In the genomic region with DNA sequence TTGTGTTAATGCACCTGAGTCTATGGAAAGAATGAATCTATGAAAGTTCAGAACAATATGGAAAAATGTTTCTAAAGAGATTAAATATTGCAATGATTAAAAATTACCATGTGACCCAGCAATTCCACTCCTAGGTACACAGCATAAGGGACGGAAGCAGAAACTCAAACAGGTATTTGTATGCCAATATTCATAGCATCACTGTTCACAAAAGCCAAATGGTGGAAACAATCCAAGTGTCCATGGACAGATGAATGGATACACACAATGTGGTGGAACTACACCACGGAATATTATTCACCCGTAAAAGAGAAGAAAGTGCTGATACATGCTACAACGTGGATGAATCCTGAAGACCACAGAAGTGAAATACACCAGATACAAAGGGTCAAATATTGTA, we compare ENCODE assay signal across 18 cellular contexts. TPM values are rescaled to one million over a fixed set of nuclear protein-coding genes. Genes with fewer than 3 reads are reported as not detected.
A peak's percentile ranks its signal among the peaks of the same experiment; 100 is the strongest.
DNase-seq lines count a peak whose midpoint lies in the region; ATAC-seq, FAIRE-seq and TF ChIP-seq lines count a peak whose summit lies in the region.
"Had no signal": no experiment of that assay in that cellular context is flagged by ENCODE, and none has a peak within 500 bp of the region (broad histone marks: within the 10 kb centered on the region; RNA-seq: fewer than 3 reads in every experiment).

No MANE protein-coding gene starts in this region.

- H3K9ac ChIP-seq in mesenchymal stem cell (ENCODE audit: low read length): peak overlapping the region; percentile 80
- H3K9ac ChIP-seq: BLaER1 had no signal

- no peaks in the 10 kb centered on the region for H3K27me3 ChIP-seq in left ventricle myocardium inferior (ENCODE audit: low read depth)
- no peaks in the 10 kb centered on the region for H3K27me3 ChIP-seq in mesenchymal stem cell (ENCODE audit: control insufficient read depth in 1 of 2, insufficient read depth in 1 of 2, low read length in 2 of 2)
- no peaks in the 10 kb centered on the region for H3K27me3 ChIP-seq in suprapubic skin
- no peaks in the 10 kb centered on the region for H3K27me3 ChIP-seq in H7 (ENCODE audit: control insufficient read depth, insufficient read depth, low read length)
- H3K27me3 ChIP-seq: BLaER1 had no signal

- no peak overlapping the region for H4K8ac ChIP-seq in mesenchymal stem cell (ENCODE audit: low read length)

- ATAC-seq in left cardiac atrium: no peak
- ATAC-seq: A549, HCT116, HepG2 had no signal

- no peak overlapping the region for H3K4me3 ChIP-seq in left ventricle myocardium inferior
- no peak overlapping the region for H3K4me3 ChIP-seq in mesenchymal stem cell (ENCODE audit: insufficient read depth in 1 of 2, low read depth in 1 of 2, low read length in 2 of 2)
- H3K4me3 ChIP-seq in suprapubic skin: no peak overlapping the region
- no peak overlapping the region for H3K4me3 ChIP-seq in H7 (ENCODE audit: insufficient read depth, low read depth, low read length)
- H3K4me3 ChIP-seq: A549, BLaER1 had no signal

- H3K4me1 ChIP-seq in left ventricle myocardium inferior (peaks cover 23% of the 10 kb centered on the region), mesenchymal stem cell (ENCODE audit: control insufficient read depth, insufficient read depth, low read depth, low read length) (peaks cover 5% of the 10 kb centered on the region), suprapubic skin (peaks cover 6% of the 10 kb centered on the region)
- H3K4me1 ChIP-seq: A549 had no signal

- H3K18ac ChIP-seq in mesenchymal stem cell (ENCODE audit: low read depth in 1 of 2, low read length in 2 of 2): no peak overlapping the region

- TF ChIP-seq EP300 in suprapubic skin (IDR thresholded peaks at IDR 0.05): no peak

- intact Hi-C loops in left ventricle myocardium inferior (cut with micrococcal nuclease): no loop called here
- intact Hi-C loops in left cardiac atrium (cut with DNase I): no loop called here

- H3K79me1 ChIP-seq in mesenchymal stem cell (replicated peaks; ENCODE audit: low read length, poor library complexity, severe bottlenecking): peaks cover 25% of the 10 kb centered on the region

- no peak overlapping the region for H2AK5ac ChIP-seq in mesenchymal stem cell (ENCODE audit: low read length, severe bottlenecking)

- no peak overlapping the region for H3K14ac ChIP-seq in mesenchymal stem cell (ENCODE audit: low read length in 2 of 2)

- H3K4ac ChIP-seq in mesenchymal stem cell (ENCODE audit: low read depth in 1 of 2, low read length in 2 of 2): no peak overlapping the region

- TF ChIP-seq POLR2A in suprapubic skin (IDR thresholded peaks at IDR 0.05): no peak

- H4K91ac ChIP-seq in mesenchymal stem cell (ENCODE audit: low read length): no peak overlapping the region

- H2BK12ac ChIP-seq in mesenchymal stem cell (ENCODE audit: low read length in 2 of 2): no peak overlapping the region

- no peaks in the 10 kb centered on the region for H3K9me3 ChIP-seq in left ventricle myocardium inferior (replicated peaks)
- H3K9me3 ChIP-seq in mesenchymal stem cell (ENCODE audit: control insufficient read depth, low read length): no peaks in the 10 kb centered on the region
- H3K9me3 ChIP-seq in suprapubic skin: no peaks in the 10 kb centered on the region
- H3K9me3 ChIP-seq: A549, BLaER1 had no signal

- no peak overlapping the region for H2BK120ac ChIP-seq in mesenchymal stem cell (ENCODE audit: low read depth, low read length)

- H3K27ac ChIP-seq in left ventricle myocardium inferior (replicated peaks): peak overlapping the region; percentile 59
- H3K27ac ChIP-seq in mesenchymal stem cell (ENCODE audit: low read length, poor library complexity, severe bottlenecking): no peak overlapping the region
- H3K27ac ChIP-seq in suprapubic skin: peak overlapping the region; percentile 0
- H3K27ac ChIP-seq: 22Rv1, A549, BLaER1 had no signal

- H3K23ac ChIP-seq in mesenchymal stem cell (ENCODE audit: low read length in 2 of 2): no peak overlapping the region

- no peak overlapping the region for H3K4me2 ChIP-seq in mesenchymal stem cell (ENCODE audit: low read length, poor library complexity, severe bottlenecking)
- H3K4me2 ChIP-seq: A549, BLaER1 had no signal

- no peak for FAIRE-seq in GM19239 (lab: Jason Lieb, UNC)
- FAIRE-seq: A549, HepG2 had no signal

- no peak for DNase-seq in left ventricle myocardium inferior
- no peak for DNase-seq in left cardiac atrium
- peak; percentile 63 for DNase-seq in cerebellar cortex (ENCODE audit: low spot score)
- DNase-seq in mesenchymal stem cell: no peak
- DNase-seq in suprapubic skin (ENCODE audit: low spot score in 2 of 2): no peak
- DNase-seq in GM19239 (ENCODE audit: insufficient read length, low spot score): no peak
- DNase-seq in germinal center (ENCODE audit: low spot score): no peak
- no peak for DNase-seq in H7
- DNase-seq: CD4-positive, alpha-beta memory T cell; DMS153; DMS79; GF-D8; HFFc6 had no signal

- WGBS in mesenchymal stem cell: 96% methylated on average over 3 of the region's 4 CpGs
- 84% methylated on average over 4 of the region's 4 CpGs for WGBS in suprapubic skin

- H2AFZ ChIP-seq in mesenchymal stem cell (ENCODE audit: low read depth, low read length): no peak overlapping the region

- no peak overlapping the region for H2BK15ac ChIP-seq in mesenchymal stem cell (ENCODE audit: low read depth, poor library complexity, severe bottlenecking)

- no peaks in the 10 kb centered on the region for H3K36me3 ChIP-seq in left ventricle myocardium inferior
- H3K36me3 ChIP-seq in mesenchymal stem cell (ENCODE audit: control insufficient read depth in 1 of 2, insufficient read depth in 2 of 2, low read depth in 1 of 2, low read length in 2 of 2): peaks cover 13 to 23% of the 10 kb centered on the region in 2 experiments
- H3K36me3 ChIP-seq in suprapubic skin: peaks cover 22% of the 10 kb centered on the region
- no peaks in the 10 kb centered on the region; the same call in 1 of the 2 replicates for H3K36me3 ChIP-seq in H7 (replicated peaks; ENCODE audit: control insufficient read depth, insufficient read depth, low read length)

- TF ChIP-seq CTCF in left ventricle myocardium inferior (IDR thresholded peaks at IDR 0.05; ENCODE audit: borderline replicate concordance) (no peak), suprapubic skin (IDR thresholded peaks at IDR 0.05) (no peak)

- no peak overlapping the region for H2BK5ac ChIP-seq in mesenchymal stem cell (ENCODE audit: low read depth, low read length, poor library complexity, severe bottlenecking)

RNA-seq across cellular contexts. Expression of a gene that starts 37.7 kb away (rescaled TPM):
- total RNA-seq in left ventricle myocardium inferior (30.7 TPM), left cardiac atrium (10 to 100 TPM; 39.7 to 61.9 TPM), suprapubic skin (10 to 100 TPM; 26.1 to 81.2 (median 36.8) TPM)
- 19.2 TPM for polyA plus RNA-seq in mesenchymal stem cell (2013, experiment 1 of 2)
- polyA plus RNA-seq in mesenchymal stem cell (2013, experiment 2 of 2): 19.3 TPM
- total RNA-seq in H7 (2014; rRNA removed; shearing (Covaris generic)): 7.9 and 9.6 TPM in 2 replicates

RNA-seq across cellular contexts. Expression of a gene that starts 55.4 kb away (rescaled TPM):
- total RNA-seq in left ventricle myocardium inferior: 1.5 TPM
- total RNA-seq in left cardiac atrium: 1 to 10 TPM; 4.8 to 8.3 TPM
- 29.2 TPM for polyA plus RNA-seq in mesenchymal stem cell (2013, experiment 1 of 2)
- polyA plus RNA-seq in mesenchymal stem cell (2013, experiment 2 of 2): 30.4 TPM
- total RNA-seq in suprapubic skin: 100 to 1,000 TPM in 1 of 4 donors, 10 to 100 TPM in 3; 47.8 to 120 (median 79.4) TPM
- 11.0 and 12.4 TPM in 2 replicates for total RNA-seq in H7 (2014; rRNA removed; shearing (Covaris generic))
